25 cellular contexts compared by ENCODE assay signal in genomic region chr5:12876541-12877298, GRCh38.
"Had no signal": no experiment of that assay in that cellular context is flagged by ENCODE, and none has a peak within 500 bp of the region (broad histone marks: within the 10 kb centered on the region; RNA-seq: fewer than 3 reads in every experiment).

No MANE protein-coding gene starts in this region.

- FAIRE-seq: islet of Langerhans, pancreas had no signal

- H3K9me3 Mint-ChIP-seq: nephron had no signal

- DNase-seq: activated CD4-positive, alpha-beta T cell treated with anti-CD3 and anti-CD28 coated beads, Interleukin-2, amount 10 ng/mL, durations not matched to agents 7 days and 5 days; activated CD8-positive, alpha-beta T cell treated with anti-CD3 and anti-CD28 coated beads for 36 hours; activated gamma-delta T cell treated with Interleukin-2 at 50 U/mL for 16 hours; activated T-cell treated with anti-CD3 and anti-CD28 coated beads, Interleukin-2, amount 50 U/mL, for 1 hour; adrenal gland; brain microvascular endothelial cell; caudate nucleus; dermis blood vessel endothelial cell; effector CD8-positive, alpha-beta T cell; foreskin keratinocyte; hypothalamus; midbrain; pancreas; psoas muscle; stimulated activated CD4-positive, alpha-beta T cell treated with anti-CD3 and anti-CD28 coated beads, Interleukin-4, amount 100 ng/mL, for 24 hours; T-helper 17 cell; tibial artery had no signal

- H3K27ac Mint-ChIP-seq: activated CD4-positive, alpha-beta T cell treated with anti-CD3 and anti-CD28 coated beads, Interleukin-2, amount 10 ng/mL, durations not matched to agents 7 days and 5 days; activated CD8-positive, alpha-beta T cell treated with anti-CD3 and anti-CD28 coated beads for 36 hours; activated naive CD4-positive, alpha-beta T cell treated with anti-CD3 and anti-CD28 coated beads, Interleukin-2, amount 50 U/mL, for 72 hours; nephron; stimulated activated naive CD8-positive, alpha-beta T cell treated with anti-CD3 and anti-CD28 coated beads, Interleukin-15, Interleukin-2, amounts not matched to agents 100 ng/mL and 50 ng/mL, for 24 hours; T-helper 17 cell had no signal

- H3K4me1 ChIP-seq: adrenal gland, ascending aorta, foreskin keratinocyte, pancreas, psoas muscle, right atrium auricular region, tibial artery had no signal

- H3K4me1 Mint-ChIP-seq: nephron, T-helper 17 cell had no signal

- H3K27ac ChIP-seq: adrenal gland, ascending aorta, brain microvascular endothelial cell, foreskin keratinocyte, pancreas, psoas muscle, right atrium auricular region, tibial artery, VCaP had no signal

- H3K27me3 ChIP-seq: adrenal gland, ascending aorta, brain microvascular endothelial cell, foreskin keratinocyte, pancreas, right atrium auricular region, tibial artery had no signal

- H3K9me3 ChIP-seq: ascending aorta, pancreas, psoas muscle had no signal

- ATAC-seq: activated CD4-positive, CD25-positive, alpha-beta regulatory T cell treated with anti-CD3 and anti-CD28 coated beads, Interleukin-2, amount 50 U/mL, for 24 hours; activated CD8-positive, alpha-beta T cell treated with anti-CD3 and anti-CD28 coated beads for 36 hours; activated naive CD4-positive, alpha-beta T cell treated with anti-CD3 and anti-CD28 coated beads, Interleukin-2, amount 50 U/mL, for 72 hours; foreskin keratinocyte; pancreas; psoas muscle; T-helper 17 cell had no signal

- H3K4me3 ChIP-seq: adrenal gland, ascending aorta, pancreas, psoas muscle, right atrium auricular region, tibial artery had no signal

- H3K4me3 Mint-ChIP-seq: activated CD4-positive, alpha-beta T cell treated with anti-CD3 and anti-CD28 coated beads, Interleukin-2, amount 10 ng/mL, durations not matched to agents 7 days and 5 days; activated CD8-positive, alpha-beta T cell treated with anti-CD3 and anti-CD28 coated beads for 36 hours; nephron; stimulated activated naive CD8-positive, alpha-beta T cell treated with anti-CD3 and anti-CD28 coated beads, Interleukin-15, Interleukin-2, amounts not matched to agents 100 ng/mL and 50 ng/mL, for 24 hours; T-helper 17 cell had no signal

- H3K36me3 ChIP-seq: adrenal gland, ascending aorta, brain microvascular endothelial cell, pancreas, right atrium auricular region, tibial artery had no signal
